21 cellular contexts compared by ENCODE assay signal in genomic region chr21:17690078-17690494, GRCh38.
DNase-seq lines count a peak whose midpoint lies in the region; ATAC-seq and TF ChIP-seq lines count a peak whose summit lies in the region.
"Had no signal": no experiment of that assay in that cellular context is flagged by ENCODE, and none has a peak within 500 bp of the region (broad histone marks: within the 10 kb centered on the region; RNA-seq: fewer than 3 reads in every experiment).

No MANE protein-coding gene starts in this region.

- peak overlapping the region; percentile 64 for H3K4me3 Mint-ChIP-seq in MCF 10A (ENCODE audit: unreplicated experiment)
- no peak overlapping the region for H3K4me3 Mint-ChIP-seq in stimulated activated naive CD8-positive, alpha-beta T cell treated with anti-CD3 and anti-CD28 coated beads, Interleukin-15, amount 100 ng/mL, for 72 hours
- H3K4me3 Mint-ChIP-seq in CD8-positive, alpha-beta memory T cell, result no peak overlapping the region

- ATAC-seq in SK-N-SH treated with all-trans-retinoic acid at 6 μM for 48 hours, result no peak
- no peak for ATAC-seq in stimulated activated naive CD8-positive, alpha-beta T cell treated with anti-CD3 and anti-CD28 coated beads, Interleukin-15, amount 100 ng/mL, for 72 hours
- ATAC-seq: left lobe of liver; stimulated activated naive B cell treated with anti-CD40 and anti-IgM and Interleukin-4, amounts not matched to agents 10 μg/mL and 1 μg/mL and 100 μg/mL, for 72 hours had no signal

- H3K27ac Mint-ChIP-seq in MCF 10A (ENCODE audit: low read depth, unreplicated experiment), result peak overlapping the region; percentile 97
- H3K27ac Mint-ChIP-seq in stimulated activated naive CD8-positive, alpha-beta T cell treated with anti-CD3 and anti-CD28 coated beads, Interleukin-15, amount 100 ng/mL, for 72 hours, result no peak overlapping the region
- H3K27ac Mint-ChIP-seq in CD8-positive, alpha-beta memory T cell, result peak overlapping the region in 1 of 8 donors; percentile 51
- H3K27ac Mint-ChIP-seq: stimulated activated naive B cell treated with anti-CD40 and anti-IgM and Interleukin-4, amounts not matched to agents 10 μg/mL and 1 μg/mL and 100 μg/mL, for 72 hours had no signal

- no TSS peak for BruUV-seq in MCF 10A (replicated peaks; lab: Mats Ljungman, UMichigan)

- H3K4me3 ChIP-seq in SK-N-SH (ENCODE audit: low read depth in 2 of 2, low read length in 1 of 2) (no peak overlapping the region), hepatocyte (no peak overlapping the region), uterus (no peak overlapping the region)
- H3K4me3 ChIP-seq in CD8-positive, alpha-beta memory T cell (ENCODE audit: low read length), result no peak overlapping the region
- H3K4me3 ChIP-seq: adrenal gland, tibial artery had no signal

- H3K36me3 ChIP-seq in SK-N-SH (replicated peaks in 1 of 2; ENCODE audit: control insufficient read depth in 1 of 2, insufficient read depth in 2 of 2, low read length in 1 of 2) (no peaks in the 10 kb centered on the region), hepatocyte (replicated peaks; ENCODE audit: insufficient read depth, low read depth) (no peaks in the 10 kb centered on the region), uterus (no peaks in the 10 kb centered on the region)
- H3K36me3 ChIP-seq in CD8-positive, alpha-beta memory T cell (ENCODE audit: insufficient read depth, low read length), result no peaks in the 10 kb centered on the region
- H3K36me3 ChIP-seq: adrenal gland, tibial artery had no signal

- no peak overlapping the region for H3K9ac ChIP-seq in SK-N-SH

- H4K20me1 ChIP-seq in SK-N-SH (ENCODE audit: insufficient read depth) (no peaks in the 10 kb centered on the region), hepatocyte (ENCODE audit: insufficient read depth, poor library complexity, severe bottlenecking) (no peaks in the 10 kb centered on the region)

- H3K27ac ChIP-seq in SK-N-SH (ENCODE audit: low read depth in 2 of 2, low read length in 1 of 2), result no peak overlapping the region
- H3K27ac ChIP-seq in hepatocyte, result peak overlapping the region; percentile 72
- peak overlapping the region; percentile 79 for H3K27ac ChIP-seq in uterus
- no peak overlapping the region for H3K27ac ChIP-seq in CD8-positive, alpha-beta memory T cell (ENCODE audit: low read depth, low read length)
- H3K27ac ChIP-seq: adrenal gland, tibial artery had no signal

- H3K4me1 ChIP-seq in SK-N-SH (ENCODE audit: control insufficient read depth in 1 of 2, insufficient read depth in 2 of 2, low read depth in 1 of 2, low read length in 1 of 2) (peaks cover 0 to 5% of the 10 kb centered on the region in 2 experiments; a peak in 1 of 4 replicates), hepatocyte (ENCODE audit: insufficient read depth) (peaks cover 4% of the 10 kb centered on the region), uterus (no peaks in the 10 kb centered on the region)
- H3K4me1 ChIP-seq in CD8-positive, alpha-beta memory T cell (ENCODE audit: insufficient read depth, low read length), result peaks cover 8% of the 10 kb centered on the region
- H3K4me1 ChIP-seq: tibial artery had no signal

- no peaks in the 10 kb centered on the region for H3K27me3 Mint-ChIP-seq in MCF 10A (ENCODE audit: insufficient read depth, unreplicated experiment)
- peaks cover 14% of the 10 kb centered on the region for H3K27me3 Mint-ChIP-seq in stimulated activated naive CD8-positive, alpha-beta T cell treated with anti-CD3 and anti-CD28 coated beads, Interleukin-15, amount 100 ng/mL, for 72 hours
- H3K27me3 Mint-ChIP-seq in CD8-positive, alpha-beta memory T cell, result peaks cover 0 to 5% of the 10 kb centered on the region in 2 donors
- H3K27me3 Mint-ChIP-seq: progenitor cell of endocrine pancreas had no signal

- no peak for TF ChIP-seq RAD21 in SK-N-SH (IDR thresholded peaks at IDR 0.05; ENCODE audit: low read length)

- no peaks in the 10 kb centered on the region for H3F3A ChIP-seq in SK-N-SH (replicated peaks; ENCODE audit: insufficient read depth)

- H3K79me2 ChIP-seq in SK-N-SH (ENCODE audit: insufficient read depth), result no peaks in the 10 kb centered on the region; the same call in 1 of the 2 replicates
- H3K79me2 ChIP-seq in hepatocyte, result no peaks in the 10 kb centered on the region

- DNase-seq in SK-N-SH, result no peak
- DNase-seq in MCF 10A (ENCODE audit: unreplicated experiment), result no peak
- DNase-seq in hepatocyte (ENCODE audit: low spot score), result no peak
- DNase-seq in uterus, result no peak
- no peak for DNase-seq in stimulated activated naive CD8-positive, alpha-beta T cell treated with anti-CD3 and anti-CD28 coated beads, Interleukin-15, amount 100 ng/mL, for 72 hours
- DNase-seq in CD8-positive, alpha-beta memory T cell, result no peak
- no peak for DNase-seq in NOMO-1 treated with dmso at 0.1 percent for 144 hours (lab: John Stamatoyannopoulos, UW; ENCODE audit: unreplicated experiment)
- DNase-seq: 8988T; activated CD4-positive, alpha-beta T cell treated with anti-CD3 and anti-CD28 coated beads for 4 hours; activated effector memory CD4-positive, alpha-beta T cell treated with anti-CD3 and anti-CD28 coated beads, Interleukin-2, amount 50 U/mL, for 16 hours; KBM-7; NCI-H187 treated with DMSO at 0.1 percent for 48 hours; NCI-H446 treated with DMSO at 0.1 percent for 48 hours; NK-92 treated with Interleukin-12 subunit alpha and Interleukin-12 subunit beta, amount 100 ng/mL, for 24 hours; stimulated activated CD4-positive, alpha-beta T cell treated with anti-CD3 and anti-CD28 coated beads, Interleukin-1b, Interleukin-23, amount 100 ng/mL, for 48 hours; stimulated activated naive B cell treated with anti-CD40 and anti-IgM and Interleukin-4, amounts not matched to agents 10 μg/mL and 1 μg/mL and 100 μg/mL, for 72 hours; tibial artery had no signal

- TF ChIP-seq CTCF in SK-N-SH (IDR thresholded peaks at IDR 0.05) (no peak), MCF 10A (IDR thresholded peaks at IDR 0.05; ENCODE audit: unreplicated experiment) (no peak), hepatocyte (IDR thresholded peaks at IDR 0.05; ENCODE audit: poor library complexity) (no peak), uterus (IDR thresholded peaks at IDR 0.05) (no peak)

- no peaks in the 10 kb centered on the region for H3K27me3 ChIP-seq in SK-N-SH (ENCODE audit: insufficient read depth)
- H3K27me3 ChIP-seq in hepatocyte, result no peaks in the 10 kb centered on the region
- H3K27me3 ChIP-seq in uterus, result no peaks in the 10 kb centered on the region
- no peaks in the 10 kb centered on the region for H3K27me3 ChIP-seq in CD8-positive, alpha-beta memory T cell (ENCODE audit: insufficient read depth, low read length, poor library complexity, severe bottlenecking)
- H3K27me3 ChIP-seq: adrenal gland had no signal

- TF ChIP-seq EP300 in SK-N-SH (IDR thresholded peaks at IDR 0.05; ENCODE audit: borderline replicate concordance in 1 of 2, low read depth in 1 of 2, low read length in 1 of 2), result no peak

- no peaks in the 10 kb centered on the region for H3K9me2 ChIP-seq in SK-N-SH
- no peaks in the 10 kb centered on the region for H3K9me2 ChIP-seq in hepatocyte (replicated peaks; ENCODE audit: insufficient read depth)

- intact Hi-C loops in MCF 10A (cut with micrococcal nuclease) (no loop called here), uterus (cut with DNase I; ENCODE audit: low total_unique reads) (no loop called here)

- WGBS in SK-N-SH (ENCODE audit: low lambda C conversion rate), result 33% methylated on average over 1 of the region's 1 CpG
- WGBS in hepatocyte (ENCODE audit: low lambda C conversion rate, missing lambda C conversion rate), result 90% methylated on average over 1 of the region's 1 CpG

- peaks cover 6% of the 10 kb centered on the region for H3K36me3 Mint-ChIP-seq in MCF 10A (ENCODE audit: insufficient read depth, unreplicated experiment)
- no peaks in the 10 kb centered on the region for H3K36me3 Mint-ChIP-seq in CD8-positive, alpha-beta memory T cell

- POLR2A ChIA-PET in SK-N-SH (lab: Yijun Ruan, JAX), result no interaction called here
- POLR2A ChIA-PET in MCF 10A (lab: Yijun Ruan, JAX), result interaction anchor here (0.9 to 7.2 kb wide), 16 partner anchors 10 to 233 kb away, joined by 3 to 106 read pairs (median 8); partner anchors contain the start of gene C21orf91
- POLR2A ChIA-PET in CD8-positive, alpha-beta memory T cell (lab: Charles Lee), result no interaction called here

- TF ChIP-seq POLR2A in uterus (IDR thresholded peaks at IDR 0.05), result no peak

- no peak overlapping the region for H2AFZ ChIP-seq in SK-N-SH (ENCODE audit: low read depth)
- H2AFZ ChIP-seq in hepatocyte, result no peak overlapping the region

- CTCF ChIA-PET in SK-N-SH (lab: Yijun Ruan, JAX) (interaction anchor here (0.6 to 4.2 kb wide), 6 partner anchors 10 to 235 kb away, joined by 3 to 13 read pairs (median 4); no protein-coding TSS in a partner anchor), MCF 10A (lab: Yijun Ruan, JAX) (interaction anchor here (0.8 to 5.7 kb wide), 11 partner anchors 9 to 467 kb away, joined by 3 to 69 read pairs (median 5); partner anchors contain the start of gene C21orf91)
- CTCF ChIA-PET in CD8-positive, alpha-beta memory T cell (lab: Charles Lee), result interaction anchor here (0.8 to 3.9 kb wide), 6 partner anchors 11 to 226 kb away, joined by 3 to 27 read pairs (median 4); no protein-coding TSS in a partner anchor

- H3K4me2 ChIP-seq in SK-N-SH (peak overlapping the region; percentile 22; the same call in 1 of the 2 replicates), hepatocyte (no peak overlapping the region)

- H3K9me3 Mint-ChIP-seq in MCF 10A (ENCODE audit: unreplicated experiment), result peaks cover 10% of the 10 kb centered on the region
- H3K9me3 Mint-ChIP-seq in stimulated activated naive CD8-positive, alpha-beta T cell treated with anti-CD3 and anti-CD28 coated beads, Interleukin-15, amount 100 ng/mL, for 72 hours, result peaks cover 8 to 17% of the 10 kb centered on the region in 2 donors
- H3K9me3 Mint-ChIP-seq in CD8-positive, alpha-beta memory T cell, result no peaks in the 10 kb centered on the region

- H3K9me3 ChIP-seq in SK-N-SH (no peaks in the 10 kb centered on the region), hepatocyte (ENCODE audit: low read depth) (no peaks in the 10 kb centered on the region), uterus (no peaks in the 10 kb centered on the region)
- H3K9me3 ChIP-seq in CD8-positive, alpha-beta memory T cell (ENCODE audit: low read length), result no peaks in the 10 kb centered on the region
- H3K9me3 ChIP-seq: adrenal gland, tibial artery had no signal

- H3K4me1 Mint-ChIP-seq in MCF 10A (ENCODE audit: insufficient read depth, unreplicated experiment), result peaks cover 30% of the 10 kb centered on the region
- peaks cover 41% of the 10 kb centered on the region for H3K4me1 Mint-ChIP-seq in stimulated activated naive CD8-positive, alpha-beta T cell treated with anti-CD3 and anti-CD28 coated beads, Interleukin-15, amount 100 ng/mL, for 72 hours
- peaks cover 20 to 52% (median 33%) of the 10 kb centered on the region in 3 donors for H3K4me1 Mint-ChIP-seq in CD8-positive, alpha-beta memory T cell

TF ChIP-seq in SK-N-SH, 30 proteins besides CTCF, POLR2A, EP300 and RAD21 (continues in another document):
- TF ChIP-seq FOXM1 (IDR thresholded peaks at IDR 0.05; ENCODE audit: low read depth), result no peak
- no peak for TF ChIP-seq TCF12 (IDR thresholded peaks at IDR 0.05)
- TF ChIP-seq SMC3 (IDR thresholded peaks at IDR 0.05; ENCODE audit: low read depth, low read length), result no peak

TF ChIP-seq in SK-N-SH treated with all-trans-retinoic acid at 6 μM for 48 hours, 23 proteins besides CTCF, POLR2A, EP300 and RAD21 (continues in another document):
- TF ChIP-seq ZNF565 (CRISPR knock-in tag; conservative IDR thresholded peaks at IDR 0.05; ENCODE audit: low read depth) (no peak), ZC3H10 (CRISPR knock-in tag; IDR thresholded peaks at IDR 0.05) (no peak)

Comparison
In these comparisons a context has a peak if more than half of its experiments do, and no peak if none do; other contexts are left out.
1. H3K27ac ChIP-seq: peak in hepatocyte (single experiment) and uterus (2 of 2); none in SK-N-SH (0 of 2) and CD8-positive, alpha-beta memory T cell (single experiment).